19 cellular contexts compared by ENCODE assay signal in the genomic region with DNA sequence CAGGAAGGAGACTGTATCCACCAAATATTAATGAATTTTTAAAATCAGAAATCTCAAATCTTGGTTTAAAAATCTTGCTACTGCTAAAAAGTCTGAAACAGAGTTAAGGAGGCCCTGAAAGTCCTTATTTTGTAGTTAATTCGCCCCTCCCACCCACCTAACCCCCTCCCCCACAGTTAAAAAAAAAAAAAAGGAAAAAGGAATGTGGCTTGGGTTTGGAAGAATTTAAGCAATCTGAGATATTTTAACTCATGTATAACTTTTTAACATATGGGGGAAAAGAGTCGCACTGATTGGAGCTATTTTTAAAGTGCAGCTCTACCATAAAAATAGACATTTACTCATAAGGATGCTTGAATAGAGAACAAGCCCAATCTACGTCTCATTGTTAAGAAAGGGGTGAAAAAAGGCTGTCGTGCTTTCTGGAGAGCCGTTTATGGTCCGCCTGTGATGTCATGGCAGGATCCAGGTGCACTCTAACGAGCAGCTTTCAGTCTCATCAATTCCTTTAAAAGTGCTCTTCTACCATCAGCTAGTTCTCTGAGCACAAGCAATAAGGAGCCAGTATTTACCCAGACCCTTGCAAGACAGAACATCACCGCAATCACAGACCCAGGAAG.
DNase-seq lines count a peak whose midpoint lies in the region; ATAC-seq, FAIRE-seq and TF ChIP-seq lines count a peak whose summit lies in the region.
"Had no signal": no experiment of that assay in that cellular context is flagged by ENCODE, and none has a peak within 500 bp of the region (broad histone marks: within the 10 kb centered on the region; RNA-seq: fewer than 3 reads in every experiment).

No MANE protein-coding gene starts in this region.

- no peak overlapping the region for H3K4ac ChIP-seq in H1 (replicated peaks; ENCODE audit: insufficient read length, low read depth, low read length)

- TF ChIP-seq POLR2A in H1 (IDR thresholded peaks at IDR 0.05; ENCODE audit: control extremely low read depth in 1 of 2, low read depth in 2 of 2, low read length in 2 of 2), result no peak
- no peak for TF ChIP-seq POLR2A in esophagus muscularis mucosa (IDR thresholded peaks at IDR 0.05; ENCODE audit: low read depth)

- H3K18ac ChIP-seq in H1 (ENCODE audit: extremely low read depth, low read length), result no peak overlapping the region; the same call in 1 of the 2 replicates

- H3K9me3 ChIP-seq in NT2/D1 (ENCODE audit: insufficient read depth, low read length) (no peaks in the 10 kb centered on the region), H1 (ENCODE audit: insufficient read depth in 2 of 2, low read depth in 1 of 2, low read length in 1 of 2) (no peaks in the 10 kb centered on the region), esophagus muscularis mucosa (no peaks in the 10 kb centered on the region)
- H3K9me3 ChIP-seq: colonic mucosa, HAP-1 had no signal

- H2AFZ ChIP-seq in GM23338 (no peak overlapping the region), H1 (ENCODE audit: low read length) (no peak overlapping the region)

- peak; percentile 27 for ATAC-seq in GM23338
- no peak for ATAC-seq in activated CD8-positive, alpha-beta memory T cell treated with anti-CD3 and anti-CD28 coated beads, Interleukin-2, amount 10 ng/mL, durations not matched to agents 7 days and 5 days
- no peak for ATAC-seq in HG03108 (IDR thresholded peaks at IDR 0.05; ENCODE audit: unreplicated experiment)

- H3K36me3 ChIP-seq in GM23338 (ENCODE audit: insufficient read depth) (peaks cover 2% of the 10 kb centered on the region; the same call in 1 of the 2 replicates), NT2/D1 (ENCODE audit: insufficient read depth, insufficient read length, low read length) (no peaks in the 10 kb centered on the region), H1 (ENCODE audit: control insufficient read depth in 2 of 4, insufficient read depth in 4 of 4, low read length in 3 of 4) (no peaks in the 10 kb centered on the region; a peak in 3 of 8 replicates), esophagus muscularis mucosa (no peaks in the 10 kb centered on the region)
- H3K36me3 ChIP-seq: colonic mucosa, HAP-1 had no signal

- H3K27ac ChIP-seq in GM23338 (ENCODE audit: low read depth) (peak overlapping the region; percentile 94), H1 (ENCODE audit: low read depth, low read length) (peak overlapping the region; percentile 73), esophagus muscularis mucosa (replicated peaks in 1 of 4) (no peak overlapping the region)
- H3K27ac ChIP-seq: colonic mucosa had no signal

- peak overlapping the region; percentile 77; the same call in 1 of the 2 replicates for H2BK12ac ChIP-seq in H1 (ENCODE audit: low read depth, low read length)

- H3K27ac Mint-ChIP-seq in GM23338 (peak overlapping the region; percentile 90), mesothelial cell of epicardium (peak overlapping the region; percentile 41)
- no peak overlapping the region for H3K27ac Mint-ChIP-seq in activated CD8-positive, alpha-beta memory T cell treated with anti-CD3 and anti-CD28 coated beads, Interleukin-2, amount 10 ng/mL, durations not matched to agents 7 days and 5 days
- H3K27ac Mint-ChIP-seq: activated CD4-positive, alpha-beta T cell treated with anti-CD3 and anti-CD28 coated beads, Interleukin-2, amount 10 ng/mL, durations not matched to agents 24 days and 14 days; CD14-positive monocyte; memory B cell had no signal

- peak overlapping the region; percentile 5; the same call in 1 of the 2 replicates for H2AK5ac ChIP-seq in H1 (ENCODE audit: low read depth, low read length)

- no peak overlapping the region for H3K14ac ChIP-seq in H1 (ENCODE audit: insufficient read length)

- H3K9me2 ChIP-seq in GM23338 (ENCODE audit: insufficient read depth), result no peaks in the 10 kb centered on the region

- peaks cover 27% of the 10 kb centered on the region for H3K79me2 ChIP-seq in GM23338 (replicated peaks; ENCODE audit: insufficient read depth)
- peaks cover 0 to 3% of the 10 kb centered on the region in 2 experiments; a peak in 1 of 4 replicates for H3K79me2 ChIP-seq in H1 (ENCODE audit: control insufficient read depth in 1 of 2, insufficient read depth in 2 of 2, low read length in 2 of 2)

- H3K4me2 ChIP-seq in GM23338 (peak overlapping the region; percentile 37), H1 (ENCODE audit: insufficient read depth in 1 of 2, low read depth in 2 of 2, low read length in 2 of 2) (peak overlapping the region; percentile 2 to 59; a peak in 2 of 4 replicates)

- no peaks in the 10 kb centered on the region for H3K9me3 Mint-ChIP-seq in GM23338
- H3K9me3 Mint-ChIP-seq in mesothelial cell of epicardium, result no peaks in the 10 kb centered on the region
- peaks cover 8% of the 10 kb centered on the region for H3K9me3 Mint-ChIP-seq in activated CD8-positive, alpha-beta memory T cell treated with anti-CD3 and anti-CD28 coated beads, Interleukin-2, amount 10 ng/mL, durations not matched to agents 7 days and 5 days (ENCODE audit: low read depth)
- H3K9me3 Mint-ChIP-seq: activated CD4-positive, alpha-beta T cell treated with anti-CD3 and anti-CD28 coated beads, Interleukin-2, amount 10 ng/mL, durations not matched to agents 24 days and 14 days had no signal

- peak overlapping the region; percentile 89 for H2BK5ac ChIP-seq in H1 (ENCODE audit: low read depth, low read length)

- H3K36me3 Mint-ChIP-seq in GM23338 (ENCODE audit: low read depth) (peaks cover 27% of the 10 kb centered on the region; the same call in 2 of the 3 replicates), mesothelial cell of epicardium (no peaks in the 10 kb centered on the region)
- no peaks in the 10 kb centered on the region for H3K36me3 Mint-ChIP-seq in activated CD8-positive, alpha-beta memory T cell treated with anti-CD3 and anti-CD28 coated beads, Interleukin-2, amount 10 ng/mL, durations not matched to agents 7 days and 5 days
- H3K36me3 Mint-ChIP-seq: CD14-positive monocyte, memory B cell had no signal

- H3K4me1 Mint-ChIP-seq in GM23338 (peaks cover 74% of the 10 kb centered on the region), mesothelial cell of epicardium (peaks cover 22% of the 10 kb centered on the region)
- no peaks in the 10 kb centered on the region for H3K4me1 Mint-ChIP-seq in activated CD8-positive, alpha-beta memory T cell treated with anti-CD3 and anti-CD28 coated beads, Interleukin-2, amount 10 ng/mL, durations not matched to agents 7 days and 5 days
- H3K4me1 Mint-ChIP-seq: activated CD4-positive, alpha-beta T cell treated with anti-CD3 and anti-CD28 coated beads, Interleukin-2, amount 10 ng/mL, durations not matched to agents 24 days and 14 days; CD14-positive monocyte; memory B cell had no signal

- no peak for FAIRE-seq in H1 (lab: Jason Lieb, UNC)
- FAIRE-seq: TTC549 had no signal

- H3K27me3 Mint-ChIP-seq in GM23338 (ENCODE audit: insufficient read depth, low read depth, poor library complexity) (peaks cover 16% of the 10 kb centered on the region), mesothelial cell of epicardium (ENCODE audit: low read depth) (no peaks in the 10 kb centered on the region)
- no peaks in the 10 kb centered on the region for H3K27me3 Mint-ChIP-seq in activated CD8-positive, alpha-beta memory T cell treated with anti-CD3 and anti-CD28 coated beads, Interleukin-2, amount 10 ng/mL, durations not matched to agents 7 days and 5 days
- H3K27me3 Mint-ChIP-seq: activated CD4-positive, alpha-beta T cell treated with anti-CD3 and anti-CD28 coated beads, Interleukin-2, amount 10 ng/mL, durations not matched to agents 24 days and 14 days; memory B cell had no signal

- H4K91ac ChIP-seq in H1 (replicated peaks; ENCODE audit: insufficient read length, low read length), result no peak overlapping the region

- POLR2A ChIA-PET in H1 (lab: Charles Lee; ENCODE audit: partially characterized antibody), result interaction anchor here (2.1 to 2.9 kb wide), 2 partner anchors 12 to 137 kb away, joined by 5 to 12 read pairs; no protein-coding TSS in a partner anchor

- TF ChIP-seq EP300 in H1 (IDR thresholded peaks at IDR 0.05; ENCODE audit: borderline replicate concordance in 1 of 2, low read depth in 2 of 2, low read length in 2 of 2), result no peak
- no peak for TF ChIP-seq EP300 in esophagus muscularis mucosa (IDR thresholded peaks at IDR 0.05)

- WGBS in H1 (ENCODE audit: extremely low coverage in 1 of 2, insufficient coverage in 1 of 2, insufficient read length in 1 of 2, insufficient replicate concordance in 2 of 2, low coverage in 1 of 2, low lambda C conversion rate in 2 of 2, missing lambda C conversion rate in 1 of 2), 2 experiments, result 67% methylated on average over 7 of the region's 8 CpGs; no CpG with 5 or more reads in 1 of the 2 experiments
- 80% methylated on average over 8 of the region's 8 CpGs for WGBS in esophagus muscularis mucosa

- no peak overlapping the region for H4K5ac ChIP-seq in H1 (ENCODE audit: insufficient read length, low read depth, low read length)

- CTCF ChIA-PET in H1 (lab: Charles Lee; ENCODE audit: partially characterized antibody), result interaction anchor here (0.8 kb wide), 1 partner anchor 1231 kb away, joined by 5 read pairs; no protein-coding TSS in a partner anchor
- CTCF ChIA-PET in activated CD8-positive, alpha-beta memory T cell treated with anti-CD3 and anti-CD28 coated beads, Interleukin-2, amount 10 ng/mL, durations not matched to agents 7 days and 5 days (lab: Charles Lee), result no interaction called here

- peaks cover 56% of the 10 kb centered on the region for H3K4me1 ChIP-seq in GM23338 (ENCODE audit: insufficient read depth)
- no peaks in the 10 kb centered on the region for H3K4me1 ChIP-seq in NT2/D1 (ENCODE audit: insufficient read depth, insufficient read length)
- peaks cover 5 to 39% (median 12%) of the 10 kb centered on the region in 4 experiments; a peak in 6 of 7 replicates for H3K4me1 ChIP-seq in H1 (replicated peaks in 1 of 4; ENCODE audit: control insufficient read depth in 3 of 4, insufficient read depth in 4 of 4, low read length in 3 of 4)
- peaks cover 0 to 7% (median 0%) of the 10 kb centered on the region in 4 donors for H3K4me1 ChIP-seq in esophagus muscularis mucosa
- H3K4me1 ChIP-seq: colonic mucosa had no signal

- no peak overlapping the region for H3K23ac ChIP-seq in H1 (ENCODE audit: insufficient read length)

- no peaks in the 10 kb centered on the region; the same call in 1 of the 2 replicates for H3K79me1 ChIP-seq in H1 (ENCODE audit: low read depth, low read length)

- no peak for TF ChIP-seq CTCF in GM23338 (conservative IDR thresholded peaks at IDR 0.05; ENCODE audit: low read depth in 2 of 2)
- TF ChIP-seq CTCF in H1 (IDR thresholded peaks at IDR 0.05; ENCODE audit: control extremely low read depth in 1 of 3, insufficient read depth in 1 of 3, low read depth in 1 of 3, low read length in 3 of 3), result no peak
- TF ChIP-seq CTCF in mesothelial cell of epicardium (IDR thresholded peaks at IDR 0.05; ENCODE audit: unreplicated experiment), result no peak
- TF ChIP-seq CTCF in esophagus muscularis mucosa (IDR thresholded peaks at IDR 0.05), result no peak

- H4K8ac ChIP-seq in H1 (ENCODE audit: extremely low read depth, insufficient read depth, low read length), result no peak overlapping the region

- 0 out of 2 replicates have a peak overlapping the region, but pooled peaks have one; percentile 31 for H2BK15ac ChIP-seq in H1 (ENCODE audit: low read length)

- H3K9ac ChIP-seq in NT2/D1 (ENCODE audit: insufficient read length, low read depth) (no peak overlapping the region), H1 (replicated peaks in 1 of 4; ENCODE audit: extremely low read depth in 1 of 4, low read depth in 3 of 4, low read length in 3 of 4) (peak overlapping the region in 1 of 4 experiments; percentile 34; a peak in 1 of 7 replicates)

- TF ChIP-seq RAD21 in H1 (IDR thresholded peaks at IDR 0.05 in 1 of 2, conservative IDR thresholded peaks at IDR 0.05 in 1 of 2; ENCODE audit: low read depth in 2 of 2, low read length in 2 of 2), result no peak

- DNase-seq in GM23338 (ENCODE audit: low spot score), result peak; percentile 68
- DNase-seq in NT2/D1 (ENCODE audit: low read depth, low spot score), result peak; percentile 13
- DNase-seq in H1 (ENCODE audit: low read depth in 1 of 2, low spot score in 2 of 2), result no peak
- DNase-seq in mesothelial cell of epicardium (ENCODE audit: low spot score in 2 of 2, unreplicated experiment in 2 of 2), result no peak
- DNase-seq in activated CD8-positive, alpha-beta memory T cell treated with anti-CD3 and anti-CD28 coated beads, Interleukin-2, amount 10 ng/mL, durations not matched to agents 7 days and 5 days, result no peak
- no peak for DNase-seq in esophagus muscularis mucosa (ENCODE audit: extremely low spot score)
- no peak for DNase-seq in NCI-H1048 (lab: John Stamatoyannopoulos, UW)
- DNase-seq: activated CD4-positive, alpha-beta T cell treated with anti-CD3 and anti-CD28 coated beads, Interleukin-2, amount 10 ng/mL, durations not matched to agents 24 days and 14 days; activated naive CD4-positive, alpha-beta T cell treated with Interleukin-2 at 50 U/mL for 16 hours; aorta; colonic mucosa; GDM1; stimulated activated CD4-positive, alpha-beta T cell treated with anti-CD3 and anti-CD28 coated beads, Interleukin-12 subunit alpha, Interleukin-12 subunit beta, amount 100 ng/mL, for 4 hours; substantia nigra had no signal

- no peaks in the 10 kb centered on the region for H3K23me2 ChIP-seq in H1 (ENCODE audit: low read depth, low read length)

- intact Hi-C loops in esophagus muscularis mucosa (cut with DNase I), result no loop called here

- H3K56ac ChIP-seq in H1 (replicated peaks; ENCODE audit: insufficient read length, low read depth, low read length), result no peak overlapping the region

- H3F3A ChIP-seq in GM23338 (replicated peaks; ENCODE audit: low read depth), result 0 out of 2 replicates have a peak, but pooled peaks cover 4% of the 10 kb centered on the region

- peak overlapping the region; percentile 87; the same call in 1 of the 2 replicates for H2BK20ac ChIP-seq in H1 (ENCODE audit: low read length)

- H4K20me1 ChIP-seq in GM23338 (replicated peaks; ENCODE audit: insufficient read depth) (no peaks in the 10 kb centered on the region), H1 (replicated peaks in 1 of 2; ENCODE audit: control insufficient read depth in 1 of 2, insufficient read depth in 2 of 2, low read length in 2 of 2) (no peaks in the 10 kb centered on the region)

- H2BK120ac ChIP-seq in H1 (replicated peaks; ENCODE audit: low read depth, low read length), result no peak overlapping the region

- H3K4me3 Mint-ChIP-seq in GM23338 (no peak overlapping the region), mesothelial cell of epicardium (peak overlapping the region; percentile 13)
- no peak overlapping the region for H3K4me3 Mint-ChIP-seq in activated CD8-positive, alpha-beta memory T cell treated with anti-CD3 and anti-CD28 coated beads, Interleukin-2, amount 10 ng/mL, durations not matched to agents 7 days and 5 days
- H3K4me3 Mint-ChIP-seq: activated CD4-positive, alpha-beta T cell treated with anti-CD3 and anti-CD28 coated beads, Interleukin-2, amount 10 ng/mL, durations not matched to agents 24 days and 14 days; CD14-positive monocyte; memory B cell had no signal

- no peaks in the 10 kb centered on the region for H3K27me3 ChIP-seq in GM23338 (ENCODE audit: insufficient read depth)
- no peaks in the 10 kb centered on the region for H3K27me3 ChIP-seq in NT2/D1 (ENCODE audit: insufficient read depth, insufficient read length)
- H3K27me3 ChIP-seq in H1 (replicated peaks in 1 of 4; ENCODE audit: control insufficient read depth in 3 of 4, extremely low read depth in 1 of 4, insufficient read depth in 3 of 4, low read length in 3 of 4), result no peaks in the 10 kb centered on the region
- no peaks in the 10 kb centered on the region for H3K27me3 ChIP-seq in esophagus muscularis mucosa
- H3K27me3 ChIP-seq: colonic mucosa had no signal

- H3K4me3 ChIP-seq in GM23338 (peak overlapping the region; percentile 14; the same call in 1 of the 2 replicates), NT2/D1 (ENCODE audit: insufficient read length, low read depth) (no peak overlapping the region), H1 (ENCODE audit: extremely low read depth in 1 of 4, insufficient read depth in 2 of 4, low read depth in 3 of 4, low read length in 4 of 4) (no peak overlapping the region), esophagus muscularis mucosa (no peak overlapping the region)
- H3K4me3 ChIP-seq: colonic mucosa, HAP-1 had no signal

Comparison
In these comparisons a context has a peak if more than half of its experiments do, and no peak if none do; other contexts are left out.
1. DNase-seq: peak in GM23338 (single experiment) and NT2/D1 (single experiment); none in H1 (0 of 2), mesothelial cell of epicardium (0 of 2), activated CD8-positive, alpha-beta memory T cell treated with anti-CD3 and anti-CD28 coated beads, Interleukin-2, amount 10 ng/mL, durations not matched to agents 7 days and 5 days (single experiment), esophagus muscularis mucosa (single experiment) and NCI-H1048 (single experiment).
2. H3K27ac ChIP-seq: peak in GM23338 (single experiment) and H1 (single experiment); none in esophagus muscularis mucosa (0 of 4).